ENCODE assay signal across 11 cellular contexts in the genomic region with DNA sequence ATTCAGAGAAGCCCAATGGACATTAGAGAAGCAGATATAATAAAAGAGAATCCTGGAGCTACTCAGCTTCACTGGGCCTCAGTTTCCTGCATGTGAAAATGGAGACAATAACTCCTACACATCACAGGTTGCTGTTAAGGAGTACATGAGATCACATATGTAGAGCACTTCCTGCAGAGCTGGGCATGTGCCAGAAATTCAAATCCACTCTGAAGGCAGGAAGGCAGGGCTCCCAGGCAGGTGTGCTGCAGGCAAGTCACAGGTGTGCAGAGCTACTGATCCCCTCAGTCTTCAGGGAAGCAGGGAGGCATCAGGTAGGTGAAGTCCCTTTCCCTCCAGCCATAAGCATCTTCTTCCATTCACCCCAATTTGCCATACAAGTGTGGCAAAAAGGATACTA. TPM values are rescaled to one million over a fixed set of nuclear protein-coding genes. Genes with fewer than 3 reads are reported as not detected.
DNase-seq lines count a peak whose midpoint lies in the region; FAIRE-seq and TF ChIP-seq lines count a peak whose summit lies in the region.
"Had no signal": no experiment of that assay in that cellular context is flagged by ENCODE, and none has a peak within 500 bp of the region (broad histone marks: within the 10 kb centered on the region; RNA-seq: fewer than 3 reads in every experiment).

No MANE protein-coding gene starts in this region.

- no peak overlapping the region for H3K18ac ChIP-seq in neuronal stem cell (ENCODE audit: low read length)

- no peak for TF ChIP-seq CTCF in ascending aorta (IDR thresholded peaks at IDR 0.05)

- no peak overlapping the region for H2AK5ac ChIP-seq in neuronal stem cell (ENCODE audit: low read depth, low read length)

- H2BK5ac ChIP-seq in neuronal stem cell (ENCODE audit: low read length) = no peak overlapping the region

- no peak overlapping the region for H3K14ac ChIP-seq in neuronal stem cell (ENCODE audit: low read length)

- H3K36me3 ChIP-seq in neuronal stem cell (replicated peaks in 1 of 2; ENCODE audit: control insufficient read depth in 2 of 2, insufficient read depth in 2 of 2, low read length in 2 of 2) = peaks cover 16 to 88% of the 10 kb centered on the region in 2 donors
- peaks cover 34 to 49% of the 10 kb centered on the region in 2 donors for H3K36me3 ChIP-seq in ascending aorta

- H3K4me1 ChIP-seq in neuronal stem cell (ENCODE audit: control insufficient read depth in 2 of 2, insufficient read depth in 1 of 2, low read depth in 1 of 2, low read length in 2 of 2) (peaks cover 0 to 3% of the 10 kb centered on the region in 2 donors), ascending aorta (no peaks in the 10 kb centered on the region)

- H3K27ac ChIP-seq in neuronal stem cell (replicated peaks; ENCODE audit: low read length) (no peak overlapping the region), ascending aorta (peak overlapping the region in 1 of 2 donors; percentile 14)
- H3K27ac ChIP-seq: C4-2B had no signal

- H2BK15ac ChIP-seq in neuronal stem cell (ENCODE audit: low read length) = no peak overlapping the region

- peak; percentile 19 for DNase-seq in COR-L47 (lab: John Stamatoyannopoulos, UW)
- no peak for DNase-seq in GM18507 (ENCODE audit: extremely low spot score, insufficient read length, low read depth)
- DNase-seq in NCI-H526 (lab: John Stamatoyannopoulos, UW) = peak; percentile 11 to 49
- DNase-seq in kidney tubule cell (ENCODE audit: low spot score) = peak; percentile 27
- DNase-seq in stimulated activated CD4-positive, alpha-beta T cell treated with anti-CD3 and anti-CD28 coated beads, Interleukin-4, amount 100 ng/mL, for 1 hour = no peak
- DNase-seq in neuronal stem cell (ENCODE audit: low spot score) = no peak
- DNase-seq in SK-N-DZ (ENCODE audit: low spot score) = no peak
- DNase-seq in ascending aorta (ENCODE audit: low spot score in 2 of 2) = no peak

- H2BK120ac ChIP-seq in neuronal stem cell (ENCODE audit: low read depth, low read length) = no peak overlapping the region

- no peak overlapping the region for H4K91ac ChIP-seq in neuronal stem cell (ENCODE audit: low read depth, low read length, poor library complexity)

- no peak overlapping the region for H2AFZ ChIP-seq in neuronal stem cell (ENCODE audit: low read length)

- no peak overlapping the region for H3K23ac ChIP-seq in neuronal stem cell (ENCODE audit: low read depth, low read length, poor library complexity)

- H3K79me1 ChIP-seq in neuronal stem cell (ENCODE audit: low read depth, low read length) = no peaks in the 10 kb centered on the region

- FAIRE-seq in GM18507 (lab: Jason Lieb, UNC) = peak; percentile 58
- FAIRE-seq: frontal cortex, islet of Langerhans had no signal

- no peak overlapping the region for H3K4ac ChIP-seq in neuronal stem cell (ENCODE audit: low read length)

- H3K9me3 ChIP-seq in neuronal stem cell (replicated peaks in 1 of 2; ENCODE audit: control insufficient read depth in 2 of 2, insufficient read depth in 1 of 2, low read depth in 1 of 2, low read length in 2 of 2) = no peaks in the 10 kb centered on the region
- H3K9me3 ChIP-seq in ascending aorta = no peaks in the 10 kb centered on the region

- intact Hi-C loops in ascending aorta (cut with DNase I) = loop anchor here (1.0 kb wide), 1 partner anchor 235 kb away; no protein-coding TSS in a partner anchor

- H2BK12ac ChIP-seq in neuronal stem cell (ENCODE audit: low read length) = no peak overlapping the region

- H4K8ac ChIP-seq in neuronal stem cell (ENCODE audit: low read depth, low read length) = no peak overlapping the region

- no peak overlapping the region for H3K9ac ChIP-seq in neuronal stem cell (ENCODE audit: low read depth, low read length, poor library complexity)

- no peaks in the 10 kb centered on the region for H3K27me3 ChIP-seq in neuronal stem cell (ENCODE audit: control insufficient read depth in 3 of 3, insufficient read depth in 3 of 3, low read depth in 1 of 3, low read length in 3 of 3)
- H3K27me3 ChIP-seq in ascending aorta = no peaks in the 10 kb centered on the region

- H3K4me3 ChIP-seq in neuronal stem cell (ENCODE audit: low read length in 2 of 2) = no peak overlapping the region
- H3K4me3 ChIP-seq in ascending aorta = no peak overlapping the region

- no peak overlapping the region for H3K4me2 ChIP-seq in neuronal stem cell (ENCODE audit: insufficient read depth, low read length, poor library complexity, severe bottlenecking)

RNA-seq across cellular contexts. Expression of a gene that starts 48.0 kb away (rescaled TPM):
- polyA plus RNA-seq in neuronal stem cell (2013, experiment 1 of 2) = 28.9 TPM
- polyA plus RNA-seq in neuronal stem cell (2013, experiment 2 of 2) = 30.9 TPM
- polyA plus RNA-seq in SK-N-DZ (2014; cell fraction: cytosol; rRNA removed) = 79.0 and 102 TPM in 2 replicates
- 233 and 307 TPM in 2 replicates for polyA plus RNA-seq in SK-N-DZ (2014; cell fraction: nucleus; rRNA removed)
- total RNA-seq in ascending aorta = 223 TPM

Comparison
In these comparisons a context has a peak if more than half of its experiments do, and no peak if none do; other contexts are left out.
1. DNase-seq: peak in COR-L47 (single experiment), NCI-H526 (2 of 2) and kidney tubule cell (single experiment); none in GM18507 (single experiment), stimulated activated CD4-positive, alpha-beta T cell treated with anti-CD3 and anti-CD28 coated beads, Interleukin-4, amount 100 ng/mL, for 1 hour (single experiment), neuronal stem cell (single experiment), SK-N-DZ (single experiment) and ascending aorta (0 of 2).